In genomic region chr16:81253141-81253540, GRCh38 we compare ENCODE assay signal across 37 cellular contexts. TPM values are rescaled to one million over a fixed set of nuclear protein-coding genes. Genes with fewer than 3 reads are reported as not detected.
"Had no signal": no experiment of that assay in that cellular context is flagged by ENCODE, and none has a peak within 500 bp of the region (broad histone marks: within the 10 kb centered on the region; RNA-seq: fewer than 3 reads in every experiment).

No MANE protein-coding gene starts in this region.

- H3K36me3 ChIP-seq: MG63 had no signal

- H3K4me3 ChIP-seq: MG63 had no signal

- H3K27me3 ChIP-seq: MG63 had no signal

- H3K9me3 ChIP-seq: MG63 had no signal

- DNase-seq: Karpas-422, MG63, MM.1S, MV-4-11, NCI-H1048, NCI-H1092, NCI-H1092 treated with DMSO at 0.1 percent for 48 hours, NCI-H1105, NCI-H1105 treated with DMSO at 0.1 percent for 48 hours, NCI-H1417, NCI-H1417 treated with DMSO at 0.1 percent for 48 hours, NCI-H1436, NCI-H1436 treated with DMSO at 0.1 percent for 48 hours, NCI-H146, NCI-H1694, NCI-H1694 treated with DMSO at 0.1 percent for 48 hours, NCI-H187, NCI-H187 treated with DMSO at 0.1 percent for 48 hours, NCI-H1930, NCI-H2029, NCI-H2029 treated with DMSO at 0.1 percent for 48 hours, NCI-H2081, NCI-H2081 treated with DMSO at 0.1 percent for 48 hours, NCI-H2107, NCI-H2171, NCI-H2171 treated with DMSO at 0.1 percent for 48 hours, NCI-H2227 treated with DMSO at 0.1 percent for 48 hours, NCI-H226, NCI-H345, NCI-H446, NCI-H446 treated with DMSO at 0.1 percent for 48 hours, NCI-H510A, NCI-H510A treated with DMSO at 0.1 percent for 48 hours, NCI-H524 had no signal

RNA-seq across cellular contexts. Expression of gene BCO1, which starts 14.7 kb away (rescaled TPM):
- total RNA-seq: LHCN-M2, MCF 10A, NCI-H460 had no signal
